1 cellular context compared by ENCODE assay signal in the genomic region with DNA sequence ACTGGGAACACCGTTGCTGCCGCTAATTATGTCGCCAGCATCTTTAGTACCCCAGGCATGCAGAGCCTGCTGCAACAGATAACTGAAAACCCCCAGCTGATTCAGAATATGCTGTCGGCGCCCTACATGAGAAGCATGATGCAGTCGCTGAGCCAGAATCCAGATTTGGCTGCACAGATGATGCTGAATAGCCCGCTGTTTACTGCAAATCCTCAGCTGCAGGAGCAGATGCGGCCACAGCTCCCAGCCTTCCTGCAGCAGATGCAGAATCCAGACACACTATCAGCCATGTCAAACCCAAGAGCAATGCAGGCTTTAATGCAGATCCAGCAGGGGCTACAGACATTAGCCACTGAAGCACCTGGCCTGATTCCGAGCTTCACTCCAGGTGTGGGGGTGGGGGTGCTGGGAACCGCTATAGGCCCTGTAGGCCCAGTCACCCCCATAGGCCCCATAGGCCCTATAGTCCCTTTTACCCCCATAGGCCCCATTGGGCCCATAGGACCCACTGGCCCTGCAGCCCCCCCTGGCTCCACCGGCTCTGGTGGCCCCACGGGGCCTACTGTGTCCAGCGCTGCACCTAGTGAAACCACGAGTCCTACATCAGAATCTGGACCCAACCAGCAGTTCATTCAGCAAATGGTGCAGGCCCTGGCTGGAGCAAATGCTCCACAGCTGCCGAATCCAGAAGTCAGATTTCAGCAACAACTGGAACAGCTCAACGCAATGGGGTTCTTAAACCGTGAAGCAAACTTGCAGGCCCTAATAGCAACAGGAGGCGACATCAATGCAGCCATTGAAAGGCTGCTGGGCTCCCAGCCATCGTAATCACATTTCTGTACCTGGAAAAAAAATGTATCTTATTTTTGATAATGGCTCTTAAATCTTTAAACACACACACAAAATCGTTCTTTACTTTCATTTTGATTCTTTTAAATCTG.
TF ChIP-seq lines count a peak whose summit lies in the region.

No MANE protein-coding gene starts in this region.

TF ChIP-seq in endothelial cell of umbilical vein, 7 proteins besides CTCF, POLR2A, EP300 and RAD21:
- TF ChIP-seq, protein P1, sequence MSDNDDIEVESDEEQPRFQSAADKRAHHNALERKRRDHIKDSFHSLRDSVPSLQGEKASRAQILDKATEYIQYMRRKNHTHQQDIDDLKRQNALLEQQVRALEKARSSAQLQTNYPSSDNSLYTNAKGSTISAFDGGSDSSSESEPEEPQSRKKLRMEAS (IDR thresholded peaks at IDR 0.05; ENCODE audit: insufficient read depth, insufficient read length), result no peak
- TF ChIP-seq MYC (IDR thresholded peaks at IDR 0.05; ENCODE audit: low read depth, low read length) (no peak), JUN (IDR thresholded peaks at IDR 0.05; ENCODE audit: borderline replicate concordance, insufficient read depth, insufficient read length, low read depth) (no peak), FOS (IDR thresholded peaks at IDR 0.05; ENCODE audit: borderline replicate concordance, insufficient read depth, low read length) (no peak), EZH2 (IDR thresholded peaks at IDR 0.05; ENCODE audit: borderline replicate concordance, low read depth, low read length, severe bottlenecking) (no peak), GATA2 (IDR thresholded peaks at IDR 0.05; ENCODE audit: insufficient read depth, insufficient read length, low read depth, low read length) (no peak), POLR2AphosphoS5 (IDR thresholded peaks at IDR 0.05; ENCODE audit: insufficient read depth, low read depth, low read length) (no peak)
